In genomic region chr16:53346-54236, GRCh38 we compare ENCODE assay signal across 1 cellular context.
A peak's percentile ranks its signal among the peaks of the same experiment; 100 is the strongest.
TF ChIP-seq lines count a peak whose summit lies in the region.

TSS of gene POLR3K (minus strand) at chr16:53608. CDS start at chr16:53586, 22 bp downstream.
TSS of gene SNRNP25 (plus strand) at chr16:53828. CDS start at chr16:54017, 189 bp downstream.

TF ChIP-seq in HepG2, 621 proteins besides CTCF, POLR2A, EP300 and RAD21 (continued from another document and continues in another):
- TF ChIP-seq THAP7 (CRISPR knock-in tag; IDR thresholded peaks at IDR 0.05) = peak; percentile 87
- no peak for TF ChIP-seq NFIC (IDR thresholded peaks at IDR 0.05; ENCODE audit: low read length)
- peak; percentile 77; the same call in 1 of the 2 replicates for TF ChIP-seq NCOA1 (CRISPR knock-in tag; IDR thresholded peaks at IDR 0.05)
- TF ChIP-seq, protein P1, sequence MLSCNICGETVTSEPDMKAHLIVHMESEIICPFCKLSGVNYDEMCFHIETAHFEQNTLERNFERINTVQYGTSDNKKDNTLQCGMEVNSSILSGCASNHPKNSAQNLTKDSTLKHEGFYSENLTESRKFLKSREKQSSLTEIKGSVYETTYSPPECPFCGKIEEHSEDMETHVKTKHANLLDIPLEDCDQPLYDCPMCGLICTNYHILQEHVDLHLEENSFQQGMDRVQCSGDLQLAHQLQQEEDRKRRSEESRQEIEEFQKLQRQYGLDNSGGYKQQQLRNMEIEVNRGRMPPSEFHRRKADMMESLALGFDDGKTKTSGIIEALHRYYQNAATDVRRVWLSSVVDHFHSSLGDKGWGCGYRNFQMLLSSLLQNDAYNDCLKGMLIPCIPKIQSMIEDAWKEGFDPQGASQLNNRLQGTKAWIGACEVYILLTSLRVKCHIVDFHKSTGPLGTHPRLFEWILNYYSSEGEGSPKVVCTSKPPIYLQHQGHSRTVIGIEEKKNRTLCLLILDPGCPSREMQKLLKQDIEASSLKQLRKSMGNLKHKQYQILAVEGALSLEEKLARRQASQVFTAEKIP (CRISPR knock-in tag; IDR thresholded peaks at IDR 0.05; ENCODE audit: borderline replicate concordance) = no peak
- no peak; the same call in 1 of the 2 replicates for TF ChIP-seq ZFP41 (CRISPR knock-in tag; IDR thresholded peaks at IDR 0.05; ENCODE audit: borderline replicate concordance)
- TF ChIP-seq ZNF747 (CRISPR knock-in tag; IDR thresholded peaks at IDR 0.05; ENCODE audit: borderline replicate concordance) = peak; percentile 90; the same call in 1 of the 2 replicates
- TF ChIP-seq, protein P2, sequence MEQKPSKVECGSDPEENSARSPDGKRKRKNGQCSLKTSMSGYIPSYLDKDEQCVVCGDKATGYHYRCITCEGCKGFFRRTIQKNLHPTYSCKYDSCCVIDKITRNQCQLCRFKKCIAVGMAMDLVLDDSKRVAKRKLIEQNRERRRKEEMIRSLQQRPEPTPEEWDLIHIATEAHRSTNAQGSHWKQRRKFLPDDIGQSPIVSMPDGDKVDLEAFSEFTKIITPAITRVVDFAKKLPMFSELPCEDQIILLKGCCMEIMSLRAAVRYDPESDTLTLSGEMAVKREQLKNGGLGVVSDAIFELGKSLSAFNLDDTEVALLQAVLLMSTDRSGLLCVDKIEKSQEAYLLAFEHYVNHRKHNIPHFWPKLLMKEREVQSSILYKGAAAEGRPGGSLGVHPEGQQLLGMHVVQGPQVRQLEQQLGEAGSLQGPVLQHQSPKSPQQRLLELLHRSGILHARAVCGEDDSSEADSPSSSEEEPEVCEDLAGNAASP (CRISPR knock-in tag; IDR thresholded peaks at IDR 0.05; ENCODE audit: borderline replicate concordance) = no peak
- TF ChIP-seq ZNF713 (CRISPR knock-in tag; IDR thresholded peaks at IDR 0.05) = no peak
- TF ChIP-seq THAP8 (CRISPR knock-in tag; IDR thresholded peaks at IDR 0.05; ENCODE audit: borderline replicate concordance) = peak; percentile 69; the same call in 1 of the 2 replicates
- 0 out of 2 replicates have a peak, but pooled peaks have one; percentile 8 for TF ChIP-seq ZZZ3 (CRISPR knock-in tag; IDR thresholded peaks at IDR 0.05; ENCODE audit: borderline replicate concordance)
- TF ChIP-seq, protein P3, sequence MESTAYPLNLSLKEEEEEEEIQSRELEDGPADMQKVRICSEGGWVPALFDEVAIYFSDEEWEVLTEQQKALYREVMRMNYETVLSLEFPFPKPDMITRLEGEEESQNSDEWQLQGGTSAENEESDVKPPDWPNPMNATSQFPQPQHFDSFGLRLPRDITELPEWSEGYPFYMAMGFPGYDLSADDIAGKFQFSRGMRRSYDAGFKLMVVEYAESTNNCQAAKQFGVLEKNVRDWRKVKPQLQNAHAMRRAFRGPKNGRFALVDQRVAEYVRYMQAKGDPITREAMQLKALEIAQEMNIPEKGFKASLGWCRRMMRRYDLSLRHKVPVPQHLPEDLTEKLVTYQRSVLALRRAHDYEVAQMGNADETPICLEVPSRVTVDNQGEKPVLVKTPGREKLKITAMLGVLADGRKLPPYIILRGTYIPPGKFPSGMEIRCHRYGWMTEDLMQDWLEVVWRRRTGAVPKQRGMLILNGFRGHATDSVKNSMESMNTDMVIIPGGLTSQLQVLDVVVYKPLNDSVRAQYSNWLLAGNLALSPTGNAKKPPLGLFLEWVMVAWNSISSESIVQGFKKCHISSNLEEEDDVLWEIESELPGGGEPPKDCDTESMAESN (CRISPR knock-in tag; conservative IDR thresholded peaks at IDR 0.05) = peak; percentile 53
- TF ChIP-seq, protein P4, sequence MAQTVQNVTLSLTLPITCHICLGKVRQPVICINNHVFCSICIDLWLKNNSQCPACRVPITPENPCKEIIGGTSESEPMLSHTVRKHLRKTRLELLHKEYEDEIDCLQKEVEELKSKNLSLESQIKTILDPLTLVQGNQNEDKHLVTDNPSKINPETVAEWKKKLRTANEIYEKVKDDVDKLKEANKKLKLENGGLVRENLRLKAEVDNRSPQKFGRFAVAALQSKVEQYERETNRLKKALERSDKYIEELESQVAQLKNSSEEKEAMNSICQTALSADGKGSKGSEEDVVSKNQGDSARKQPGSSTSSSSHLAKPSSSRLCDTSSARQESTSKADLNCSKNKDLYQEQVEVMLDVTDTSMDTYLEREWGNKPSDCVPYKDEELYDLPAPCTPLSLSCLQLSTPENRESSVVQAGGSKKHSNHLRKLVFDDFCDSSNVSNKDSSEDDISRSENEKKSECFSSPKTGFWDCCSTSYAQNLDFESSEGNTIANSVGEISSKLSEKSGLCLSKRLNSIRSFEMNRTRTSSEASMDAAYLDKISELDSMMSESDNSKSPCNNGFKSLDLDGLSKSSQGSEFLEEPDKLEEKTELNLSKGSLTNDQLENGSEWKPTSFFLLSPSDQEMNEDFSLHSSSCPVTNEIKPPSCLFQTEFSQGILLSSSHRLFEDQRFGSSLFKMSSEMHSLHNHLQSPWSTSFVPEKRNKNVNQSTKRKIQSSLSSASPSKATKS (CRISPR knock-in tag; IDR thresholded peaks at IDR 0.05) = no peak; the same call in 1 of the 2 replicates
- TF ChIP-seq, protein P5, sequence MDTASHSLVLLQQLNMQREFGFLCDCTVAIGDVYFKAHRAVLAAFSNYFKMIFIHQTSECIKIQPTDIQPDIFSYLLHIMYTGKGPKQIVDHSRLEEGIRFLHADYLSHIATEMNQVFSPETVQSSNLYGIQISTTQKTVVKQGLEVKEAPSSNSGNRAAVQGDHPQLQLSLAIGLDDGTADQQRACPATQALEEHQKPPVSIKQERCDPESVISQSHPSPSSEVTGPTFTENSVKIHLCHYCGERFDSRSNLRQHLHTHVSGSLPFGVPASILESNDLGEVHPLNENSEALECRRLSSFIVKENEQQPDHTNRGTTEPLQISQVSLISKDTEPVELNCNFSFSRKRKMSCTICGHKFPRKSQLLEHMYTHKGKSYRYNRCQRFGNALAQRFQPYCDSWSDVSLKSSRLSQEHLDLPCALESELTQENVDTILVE (CRISPR knock-in tag; IDR thresholded peaks at IDR 0.05) = no peak
- TF ChIP-seq SP1 (IDR thresholded peaks at IDR 0.05) = no peak
- TF ChIP-seq SP1 (CRISPR knock-in tag; IDR thresholded peaks at IDR 0.05) = peak; percentile 69; the same call in 1 of the 2 replicates
- TF ChIP-seq, protein P6, sequence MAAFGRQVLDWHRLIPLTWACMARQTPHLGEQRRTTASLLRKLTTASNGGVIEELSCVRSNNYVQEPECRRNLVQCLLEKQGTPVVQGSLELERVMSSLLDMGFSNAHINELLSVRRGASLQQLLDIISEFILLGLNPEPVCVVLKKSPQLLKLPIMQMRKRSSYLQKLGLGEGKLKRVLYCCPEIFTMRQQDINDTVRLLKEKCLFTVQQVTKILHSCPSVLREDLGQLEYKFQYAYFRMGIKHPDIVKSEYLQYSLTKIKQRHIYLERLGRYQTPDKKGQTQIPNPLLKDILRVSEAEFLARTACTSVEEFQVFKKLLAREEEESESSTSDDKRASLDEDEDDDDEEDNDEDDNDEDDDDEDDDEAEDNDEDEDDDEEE (CRISPR knock-in tag; IDR thresholded peaks at IDR 0.05) = peak; percentile 47; the same call in 1 of the 2 replicates
- TF ChIP-seq ZNF30 (CRISPR knock-in tag; IDR thresholded peaks at IDR 0.05) = 0 out of 2 replicates have a peak, but pooled peaks have one; percentile 54
- peak; percentile 94 for TF ChIP-seq E2F1 (CRISPR knock-in tag; IDR thresholded peaks at IDR 0.05)
- 0 out of 2 replicates have a peak, but pooled peaks have one; percentile 51 for TF ChIP-seq KAT8 (CRISPR knock-in tag; IDR thresholded peaks at IDR 0.05)
- no peak for TF ChIP-seq ZEB1 (IDR thresholded peaks at IDR 0.05; ENCODE audit: insufficient replicate concordance, low read depth)
- TF ChIP-seq, protein P7, sequence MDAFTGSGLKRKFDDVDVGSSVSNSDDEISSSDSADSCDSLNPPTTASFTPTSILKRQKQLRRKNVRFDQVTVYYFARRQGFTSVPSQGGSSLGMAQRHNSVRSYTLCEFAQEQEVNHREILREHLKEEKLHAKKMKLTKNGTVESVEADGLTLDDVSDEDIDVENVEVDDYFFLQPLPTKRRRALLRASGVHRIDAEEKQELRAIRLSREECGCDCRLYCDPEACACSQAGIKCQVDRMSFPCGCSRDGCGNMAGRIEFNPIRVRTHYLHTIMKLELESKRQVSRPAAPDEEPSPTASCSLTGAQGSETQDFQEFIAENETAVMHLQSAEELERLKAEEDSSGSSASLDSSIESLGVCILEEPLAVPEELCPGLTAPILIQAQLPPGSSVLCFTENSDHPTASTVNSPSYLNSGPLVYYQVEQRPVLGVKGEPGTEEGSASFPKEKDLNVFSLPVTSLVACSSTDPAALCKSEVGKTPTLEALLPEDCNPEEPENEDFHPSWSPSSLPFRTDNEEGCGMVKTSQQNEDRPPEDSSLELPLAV (CRISPR knock-in tag; conservative IDR thresholded peaks at IDR 0.05; ENCODE audit: low read depth) = no peak
- no peak for TF ChIP-seq ATF5 (CRISPR knock-in tag; IDR thresholded peaks at IDR 0.05; ENCODE audit: low read depth)
- TF ChIP-seq ZNF761 (CRISPR knock-in tag; conservative IDR thresholded peaks at IDR 0.05) = peak; percentile 60; the same call in 1 of the 2 replicates
- peak; percentile 92 for TF ChIP-seq ZNF407 (CRISPR knock-in tag; IDR thresholded peaks at IDR 0.05; ENCODE audit: not compliant biosample characterization)
- TF ChIP-seq TRIM22 (IDR thresholded peaks at IDR 0.05) = no peak
